In genomic region chr1:43853161-43853921, GRCh38 we compare ENCODE assay signal across 8 cellular contexts.
A peak's percentile ranks its signal among the peaks of the same experiment; 100 is the strongest.
DNase-seq lines count a peak whose midpoint lies in the region; ATAC-seq and TF ChIP-seq lines count a peak whose summit lies in the region.

No MANE protein-coding gene starts in this region.

- whole genome bisulfite sequencing in liver, result 62% methylated on average over 7 of the region's 7 CpGs

- H3K27me3 ChIP-seq in liver (ENCODE audit: control insufficient read depth in 4 of 4, insufficient read depth in 4 of 4, low read length in 3 of 4), result no peaks in the 10 kb centered on the region

- no peak overlapping the region for H3K9ac ChIP-seq in liver (ENCODE audit: low read depth in 1 of 2, low read length in 2 of 2)

- H3K27me3 Mint-ChIP-seq in WTC11 (ENCODE audit: low read depth), result no peaks in the 10 kb centered on the region; the same call in 1 of the 2 replicates

- no peak overlapping the region for H3K27ac ChIP-seq in liver (ENCODE audit: low read depth in 1 of 2, low read length in 2 of 2)

- peak; percentile 45 for ATAC-seq in GM18861 (IDR thresholded peaks at IDR 0.05; ENCODE audit: unreplicated experiment)
- 0 out of 2 replicates have a peak, but pooled peaks have one; percentile 24 for ATAC-seq in WTC11

- no peaks in the 10 kb centered on the region for H3K36me3 Mint-ChIP-seq in WTC11

- CTCF ChIA-PET in WTC11 (lab: Charles Lee), result interaction anchor here (0.6 to 2.1 kb wide), 4 partner anchors 8 to 90 kb away, joined by 3 to 10 read pairs (median 5); no protein-coding TSS in a partner anchor

- no peak for TF ChIP-seq RAD21 in liver (IDR thresholded peaks at IDR 0.05)

- peak; percentile 68 for DNase-seq in A172 (ENCODE audit: low spot score)
- DNase-seq in NCI-H1694 treated with DMSO at 0.1 percent for 48 hours (lab: John Stamatoyannopoulos, UW), result peak; percentile 93
- no peak for DNase-seq in WTC11 (ENCODE audit: low spot score)
- no peak for DNase-seq in activated T-cell treated with anti-CD3 and anti-CD28 coated beads, Interleukin-2, amount 50 U/mL, for 48 hours
- no peak for DNase-seq in activated naive CD4-positive, alpha-beta T cell treated with Interleukin-2 at 50 U/mL for 16 hours
- no peak for DNase-seq in activated CD4-positive, alpha-beta T cell treated with anti-CD3 and anti-CD28 coated beads for 48 hours

- POLR2A ChIA-PET in WTC11 (lab: Charles Lee), result no interaction called here

- H3K4me3 ChIP-seq in liver (ENCODE audit: low read depth in 1 of 3, low read length in 3 of 3), result no peak overlapping the region

- no peak overlapping the region for H3K27ac Mint-ChIP-seq in WTC11

- H3K4me1 Mint-ChIP-seq in WTC11, result peaks cover 14% of the 10 kb centered on the region

- H3K9me3 ChIP-seq in liver (ENCODE audit: control insufficient read depth in 4 of 4, low read length in 3 of 4), result no peaks in the 10 kb centered on the region

- H3K9me3 Mint-ChIP-seq in WTC11, result no peaks in the 10 kb centered on the region

- H3K4me1 ChIP-seq in liver (ENCODE audit: control insufficient read depth in 4 of 4, insufficient read depth in 4 of 4, low read length in 3 of 4), result no peaks in the 10 kb centered on the region

- H3K4me3 Mint-ChIP-seq in WTC11, result no peak overlapping the region

- TF ChIP-seq CTCF in WTC11 (IDR thresholded peaks at IDR 0.05), result no peak
- TF ChIP-seq CTCF in liver (IDR thresholded peaks at IDR 0.05; ENCODE audit: low read depth, low read length, missing input control), result no peak

- H3K36me3 ChIP-seq in liver (ENCODE audit: control insufficient read depth in 4 of 4, insufficient read depth in 3 of 4, low read depth in 1 of 4, low read length in 3 of 4), result peaks cover 0 to 3% (median 0%) of the 10 kb centered on the region in 4 donors

TF ChIP-seq in WTC11, 78 proteins besides CTCF, POLR2A, EP300 and RAD21:
- TF ChIP-seq PRRX2 (CRISPR knock-in tag; IDR thresholded peaks at IDR 0.05) (no peak), ESRRA (CRISPR knock-in tag; IDR thresholded peaks at IDR 0.05; ENCODE audit: borderline replicate concordance) (no peak), FOXK1 (CRISPR knock-in tag; IDR thresholded peaks at IDR 0.05) (no peak), NFYB (CRISPR knock-in tag; conservative IDR thresholded peaks at IDR 0.05; ENCODE audit: low read depth) (no peak), TCF7 (CRISPR knock-in tag; IDR thresholded peaks at IDR 0.05; ENCODE audit: low read depth) (no peak), ZNF671 (CRISPR knock-in tag; IDR thresholded peaks at IDR 0.05) (no peak), CDX4 (CRISPR knock-in tag; IDR thresholded peaks at IDR 0.05; ENCODE audit: borderline replicate concordance) (no peak), MXD4 (CRISPR knock-in tag; IDR thresholded peaks at IDR 0.05; ENCODE audit: borderline replicate concordance) (no peak), JAZF1 (CRISPR knock-in tag; IDR thresholded peaks at IDR 0.05) (no peak), MAX (CRISPR knock-in tag; IDR thresholded peaks at IDR 0.05) (no peak), NR2C2 (CRISPR knock-in tag; IDR thresholded peaks at IDR 0.05) (no peak)
- TF ChIP-seq, protein P1, sequence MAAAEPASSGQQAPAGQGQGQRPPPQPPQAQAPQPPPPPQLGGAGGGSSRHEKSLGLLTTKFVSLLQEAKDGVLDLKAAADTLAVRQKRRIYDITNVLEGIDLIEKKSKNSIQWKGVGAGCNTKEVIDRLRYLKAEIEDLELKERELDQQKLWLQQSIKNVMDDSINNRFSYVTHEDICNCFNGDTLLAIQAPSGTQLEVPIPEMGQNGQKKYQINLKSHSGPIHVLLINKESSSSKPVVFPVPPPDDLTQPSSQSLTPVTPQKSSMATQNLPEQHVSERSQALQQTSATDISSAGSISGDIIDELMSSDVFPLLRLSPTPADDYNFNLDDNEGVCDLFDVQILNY (CRISPR knock-in tag; IDR thresholded peaks at IDR 0.05), result no peak
- TF ChIP-seq, protein P2, sequence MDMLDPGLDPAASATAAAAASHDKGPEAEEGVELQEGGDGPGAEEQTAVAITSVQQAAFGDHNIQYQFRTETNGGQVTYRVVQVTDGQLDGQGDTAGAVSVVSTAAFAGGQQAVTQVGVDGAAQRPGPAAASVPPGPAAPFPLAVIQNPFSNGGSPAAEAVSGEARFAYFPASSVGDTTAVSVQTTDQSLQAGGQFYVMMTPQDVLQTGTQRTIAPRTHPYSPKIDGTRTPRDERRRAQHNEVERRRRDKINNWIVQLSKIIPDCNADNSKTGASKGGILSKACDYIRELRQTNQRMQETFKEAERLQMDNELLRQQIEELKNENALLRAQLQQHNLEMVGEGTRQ (CRISPR knock-in tag; IDR thresholded peaks at IDR 0.05), result no peak

TF ChIP-seq in liver, 16 proteins besides CTCF, POLR2A, EP300 and RAD21:
- no peak for TF ChIP-seq YY1 (IDR thresholded peaks at IDR 0.05)
- no peak for TF ChIP-seq MAX (IDR thresholded peaks at IDR 0.05)
- peak; percentile 20 for TF ChIP-seq NR2F2 (IDR thresholded peaks at IDR 0.05)
- TF ChIP-seq HNF4A (conservative IDR thresholded peaks at IDR 0.05), result no peak
- no peak for TF ChIP-seq GABPA (IDR thresholded peaks at IDR 0.05 in 1 of 2, conservative IDR thresholded peaks at IDR 0.05 in 1 of 2)

Comparison
In these comparisons a context has a peak if more than half of its experiments do, and no peak if none do; other contexts are left out.
1. DNase-seq: peak in A172 (single experiment) and NCI-H1694 treated with DMSO at 0.1 percent for 48 hours (single experiment); none in WTC11 (single experiment), activated T-cell treated with anti-CD3 and anti-CD28 coated beads, Interleukin-2, amount 50 U/mL, for 48 hours (0 of 2), activated naive CD4-positive, alpha-beta T cell treated with Interleukin-2 at 50 U/mL for 16 hours (single experiment) and activated CD4-positive, alpha-beta T cell treated with anti-CD3 and anti-CD28 coated beads for 48 hours (single experiment).